In genomic region chr3:104530934-104531333, GRCh38 we compare ENCODE assay signal across 26 cellular contexts.
"Had no signal": no experiment of that assay in that cellular context is flagged by ENCODE, and none has a peak within 500 bp of the region (broad histone marks: within the 10 kb centered on the region; RNA-seq: fewer than 3 reads in every experiment).

No MANE protein-coding gene starts in this region.

- H3K27me3 Mint-ChIP-seq: activated CD4-positive, alpha-beta memory T cell treated with anti-CD3 and anti-CD28 coated beads, Interleukin-2, amount 10 ng/mL, durations not matched to agents 7 days and 5 days; activated CD4-positive, alpha-beta T cell treated with anti-CD3 and anti-CD28 coated beads, Interleukin-2, amount 10 ng/mL, durations not matched to agents 7 days and 5 days; activated naive CD4-positive, alpha-beta T cell treated with anti-CD3 and anti-CD28 coated beads, Interleukin-2, amount 10 ng/mL, durations not matched to agents 7 days and 5 days; activated naive CD8-positive, alpha-beta T cell treated with anti-CD3 and anti-CD28 coated beads, Interleukin-2, amount 10 ng/mL, durations not matched to agents 7 days and 5 days; dendritic cell treated with granulocyte-macrophage colony-stimulating factor and Interleukin-4, amounts not matched to agents 40 ng/mL and 50 ng/mL, for 4 days had no signal

- H3K36me3 ChIP-seq: brain microvascular endothelial cell, esophagus muscularis mucosa, gastrocnemius medialis had no signal

- H3K36me3 Mint-ChIP-seq: activated naive CD4-positive, alpha-beta T cell treated with anti-CD3 and anti-CD28 coated beads, Interleukin-2, amount 10 ng/mL, durations not matched to agents 7 days and 5 days; activated naive CD8-positive, alpha-beta T cell treated with anti-CD3 and anti-CD28 coated beads, Interleukin-2, amount 10 ng/mL, durations not matched to agents 7 days and 5 days had no signal

- ATAC-seq: activated T-cell treated with anti-CD3 and anti-CD28 coated beads, Interleukin-2, amount 50 U/mL, for 72 hours; foreskin keratinocyte; gastrocnemius medialis had no signal

- DNase-seq: activated CD4-positive, alpha-beta memory T cell treated with anti-CD3 and anti-CD28 coated beads, Interleukin-2, amount 10 ng/mL, durations not matched to agents 7 days and 5 days; activated CD4-positive, alpha-beta T cell treated with anti-CD3 and anti-CD28 coated beads for 1 hour; activated CD4-positive, alpha-beta T cell treated with anti-CD3 and anti-CD28 coated beads for 4 hours; activated CD4-positive, alpha-beta T cell treated with anti-CD3 and anti-CD28 coated beads, Interleukin-2, amount 10 ng/mL, durations not matched to agents 7 days and 5 days; activated CD4-positive, alpha-beta T cell treated with anti-CD3 and anti-CD28 coated beads, Interleukin-2, amount 50 U/mL, for 4 hours; activated CD8-positive, alpha-beta memory T cell treated with anti-CD3 and anti-CD28 coated beads, Interleukin-2, amount 50 U/mL, for 48 hours; activated gamma-delta T cell; activated naive CD4-positive, alpha-beta T cell; activated naive CD4-positive, alpha-beta T cell treated with anti-CD3 and anti-CD28 coated beads, Interleukin-2, amount 10 ng/mL, durations not matched to agents 7 days and 5 days; activated naive CD8-positive, alpha-beta T cell treated with anti-CD3 and anti-CD28 coated beads, Interleukin-2, amount 10 ng/mL, durations not matched to agents 7 days and 5 days; activated T-cell treated with anti-CD3 and anti-CD28 coated beads for 4 hours; activated T-cell treated with anti-CD3 and anti-CD28 coated beads, Interleukin-2, amount 50 U/mL, for 24 hours; activated T-cell treated with anti-CD3 and anti-CD28 coated beads, Interleukin-2, amount 50 U/mL, for 72 hours; brain microvascular endothelial cell; dorsolateral prefrontal cortex; effector memory CD4-positive, alpha-beta T cell; endodermal cell; foreskin keratinocyte; gastrocnemius medialis; glutamatergic neuron; T-helper 2 cell had no signal

- H3K9me3 ChIP-seq: gastrocnemius medialis had no signal

- H3K9me3 Mint-ChIP-seq: activated CD4-positive, alpha-beta T cell treated with anti-CD3 and anti-CD28 coated beads, Interleukin-2, amount 10 ng/mL, durations not matched to agents 7 days and 5 days; activated naive CD4-positive, alpha-beta T cell treated with anti-CD3 and anti-CD28 coated beads, Interleukin-2, amount 10 ng/mL, durations not matched to agents 7 days and 5 days had no signal

- H3K27me3 ChIP-seq: brain microvascular endothelial cell, dorsolateral prefrontal cortex, esophagus muscularis mucosa, foreskin keratinocyte, gastrocnemius medialis had no signal

- H3K27ac ChIP-seq: brain microvascular endothelial cell, coronary artery, dorsolateral prefrontal cortex, esophagus muscularis mucosa, foreskin keratinocyte, gastrocnemius medialis had no signal

- H3K4me3 ChIP-seq: coronary artery, dorsolateral prefrontal cortex, esophagus muscularis mucosa, gastrocnemius medialis had no signal

- H3K4me1 Mint-ChIP-seq: activated CD4-positive, alpha-beta memory T cell treated with anti-CD3 and anti-CD28 coated beads, Interleukin-2, amount 10 ng/mL, durations not matched to agents 7 days and 5 days; activated CD4-positive, alpha-beta T cell treated with anti-CD3 and anti-CD28 coated beads, Interleukin-2, amount 10 ng/mL, durations not matched to agents 7 days and 5 days; activated naive CD4-positive, alpha-beta T cell treated with anti-CD3 and anti-CD28 coated beads, Interleukin-2, amount 10 ng/mL, durations not matched to agents 7 days and 5 days; activated naive CD8-positive, alpha-beta T cell treated with anti-CD3 and anti-CD28 coated beads, Interleukin-2, amount 10 ng/mL, durations not matched to agents 7 days and 5 days; central memory CD8-positive, alpha-beta T cell; endodermal cell had no signal

- H3K27ac Mint-ChIP-seq: activated CD4-positive, alpha-beta memory T cell treated with anti-CD3 and anti-CD28 coated beads, Interleukin-2, amount 10 ng/mL, durations not matched to agents 7 days and 5 days; activated CD4-positive, alpha-beta T cell treated with anti-CD3 and anti-CD28 coated beads, Interleukin-2, amount 10 ng/mL, durations not matched to agents 7 days and 5 days; activated naive CD4-positive, alpha-beta T cell treated with anti-CD3 and anti-CD28 coated beads, Interleukin-2, amount 10 ng/mL, durations not matched to agents 7 days and 5 days; activated naive CD4-positive, alpha-beta T cell treated with anti-CD3 and anti-CD28 coated beads, Interleukin-2, amount 50 U/mL, for 72 hours; activated naive CD8-positive, alpha-beta T cell treated with anti-CD3 and anti-CD28 coated beads, Interleukin-2, amount 10 ng/mL, durations not matched to agents 7 days and 5 days; activated T-cell treated with anti-CD3 and anti-CD28 coated beads, Interleukin-2, amount 50 U/mL, for 24 hours; activated T-cell treated with anti-CD3 and anti-CD28 coated beads, Interleukin-2, amount 50 U/mL, for 72 hours; dendritic cell treated with granulocyte-macrophage colony-stimulating factor and Interleukin-4, amounts not matched to agents 40 ng/mL and 50 ng/mL, for 4 days; endodermal cell had no signal

- H3K4me1 ChIP-seq: esophagus muscularis mucosa, foreskin keratinocyte, gastrocnemius medialis had no signal

- H3K4me3 Mint-ChIP-seq: activated CD4-positive, alpha-beta memory T cell treated with anti-CD3 and anti-CD28 coated beads, Interleukin-2, amount 10 ng/mL, durations not matched to agents 7 days and 5 days; activated CD4-positive, alpha-beta T cell treated with anti-CD3 and anti-CD28 coated beads, Interleukin-2, amount 10 ng/mL, durations not matched to agents 7 days and 5 days; activated naive CD4-positive, alpha-beta T cell treated with anti-CD3 and anti-CD28 coated beads, Interleukin-2, amount 10 ng/mL, durations not matched to agents 7 days and 5 days; activated naive CD8-positive, alpha-beta T cell treated with anti-CD3 and anti-CD28 coated beads, Interleukin-2, amount 10 ng/mL, durations not matched to agents 7 days and 5 days; activated T-cell treated with anti-CD3 and anti-CD28 coated beads, Interleukin-2, amount 50 U/mL, for 24 hours; activated T-cell treated with anti-CD3 and anti-CD28 coated beads, Interleukin-2, amount 50 U/mL, for 72 hours; central memory CD8-positive, alpha-beta T cell; dendritic cell treated with granulocyte-macrophage colony-stimulating factor and Interleukin-4, amounts not matched to agents 40 ng/mL and 50 ng/mL, for 4 days; endodermal cell had no signal
